In the genomic region with DNA sequence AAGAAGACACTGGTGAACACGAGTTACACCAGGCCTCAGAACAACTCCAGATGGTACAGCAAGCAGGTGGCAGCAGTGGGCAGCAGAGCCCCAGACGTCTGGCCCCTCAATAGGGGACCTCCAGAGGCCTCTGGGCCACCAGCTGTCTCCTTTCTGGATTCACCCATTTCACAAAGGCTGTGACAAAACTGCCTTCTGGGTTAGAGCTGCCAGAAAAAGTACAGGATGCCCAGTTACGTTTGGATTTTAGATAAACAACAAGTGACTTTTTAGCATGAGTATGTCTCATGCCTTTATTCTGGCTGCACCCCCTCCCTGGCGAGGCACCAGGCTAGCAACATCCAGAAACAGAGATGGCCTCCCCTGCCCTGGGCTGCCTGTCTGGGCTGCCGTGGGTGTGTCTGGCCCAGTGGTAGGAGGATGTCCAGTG, we compare ENCODE assay signal across 9 cellular contexts. TPM values are rescaled to one million over a fixed set of nuclear protein-coding genes. Genes with fewer than 3 reads are reported as not detected.
A peak's percentile ranks its signal among the peaks of the same experiment; 100 is the strongest.
DNase-seq lines count a peak whose midpoint lies in the region; ATAC-seq, FAIRE-seq and TF ChIP-seq lines count a peak whose summit lies in the region.
"Had no signal": no experiment of that assay in that cellular context is flagged by ENCODE, and none has a peak within 500 bp of the region (broad histone marks: within the 10 kb centered on the region; RNA-seq: fewer than 3 reads in every experiment).

No MANE protein-coding gene starts in this region.

- H3K9me3 Mint-ChIP-seq in astrocyte (ENCODE audit: unreplicated experiment) (no peaks in the 10 kb centered on the region), naive B cell (peaks cover 0 to 5% (median 2%) of the 10 kb centered on the region in 7 donors)

- H3K79me2 ChIP-seq in astrocyte (ENCODE audit: insufficient read depth, low read length) (no peaks in the 10 kb centered on the region), HepG2 (ENCODE audit: insufficient read depth, low read length) (no peaks in the 10 kb centered on the region)

- TF ChIP-seq CTCF in astrocyte (IDR thresholded peaks at IDR 0.05; ENCODE audit: insufficient read depth, low read depth, low read length) = no peak
- TF ChIP-seq CTCF in HepG2 (CRISPR knock-in tag; IDR thresholded peaks at IDR 0.05) = no peak

- no peaks in the 10 kb centered on the region for H3K27me3 Mint-ChIP-seq in astrocyte (ENCODE audit: low read depth, unreplicated experiment)
- no peaks in the 10 kb centered on the region for H3K27me3 Mint-ChIP-seq in naive B cell

- H3K36me3 Mint-ChIP-seq in astrocyte (ENCODE audit: low read depth, unreplicated experiment) = peaks cover 4% of the 10 kb centered on the region
- H3K36me3 Mint-ChIP-seq in naive B cell = peaks cover 6 to 13% of the 10 kb centered on the region in 2 donors

- in situ Hi-C loops in HepG2 (cut with HindIII; ENCODE audit: extremely low pct_ligation_motif_present, low pct_unique_long_range_greater_than_20kb) = no loop called here

- BruUV-seq in HepG2 (replicated peaks; lab: Mats Ljungman, UMichigan) = no TSS peak

- H3K27ac ChIP-seq in right cardiac atrium (ENCODE audit: low read length) = peak overlapping the region; percentile 31
- H3K27ac ChIP-seq in astrocyte (ENCODE audit: low read depth, low read length) = no peak overlapping the region
- H3K27ac ChIP-seq in HepG2 (ENCODE audit: extremely low read length, insufficient read depth, low read length) = no peak overlapping the region

- no peak for TF ChIP-seq POLR2A in HepG2 (IDR thresholded peaks at IDR 0.05; ENCODE audit: insufficient read depth in 1 of 2, low read depth in 2 of 2, low read length in 2 of 2)

- ATAC-seq in right cardiac atrium (no peak), Right ventricle myocardium inferior (no peak), naive B cell (ENCODE audit: low read depth in 2 of 2) (no peak), HepG2 (no peak), HG03442 (IDR thresholded peaks at IDR 0.05; ENCODE audit: unreplicated experiment) (no peak)

- intact Hi-C loops in right cardiac atrium (cut with DNase I) = loop anchor here in 1 of 4 donors (5.0 kb wide), 1 partner anchor 47 kb away; no protein-coding TSS in a partner anchor
- intact Hi-C loops in Right ventricle myocardium inferior (cut with DNase I) = no loop called here
- intact Hi-C loops in HepG2 (cut with micrococcal nuclease; ENCODE audit: unreplicated experiment) = no loop called here

- H2AFZ ChIP-seq in astrocyte (ENCODE audit: low read depth, low read length) = no peak overlapping the region
- H2AFZ ChIP-seq in HepG2 (ENCODE audit: low read length) = no peak overlapping the region

- H3K27ac Mint-ChIP-seq in astrocyte (ENCODE audit: unreplicated experiment) (no peak overlapping the region), naive B cell (peak overlapping the region; percentile 30 to 95 (median 86))

- TF ChIP-seq EP300 in HepG2 (IDR thresholded peaks at IDR 0.05; ENCODE audit: low read depth in 2 of 2, low read length in 2 of 2) = no peak
- no peak for TF ChIP-seq EP300 in HepG2 (CRISPR knock-in tag; IDR thresholded peaks at IDR 0.05; ENCODE audit: borderline replicate concordance)

- H3K4me1 Mint-ChIP-seq in astrocyte (ENCODE audit: low read depth, unreplicated experiment) (peaks cover 30% of the 10 kb centered on the region), naive B cell (peaks cover 51 to 68% (median 61%) of the 10 kb centered on the region in 3 donors)

- H3K9me3 ChIP-seq in right cardiac atrium (ENCODE audit: control insufficient read depth, low read length) (no peaks in the 10 kb centered on the region), astrocyte (ENCODE audit: insufficient read depth, low read depth, low read length) (no peaks in the 10 kb centered on the region), HepG2 (ENCODE audit: low read length) (no peaks in the 10 kb centered on the region)

- DNase-seq in right cardiac atrium = no peak
- DNase-seq in Right ventricle myocardium inferior (ENCODE audit: missing footprints) = no peak
- DNase-seq in astrocyte (ENCODE audit: low read depth) = no peak
- DNase-seq in naive B cell = no peak
- DNase-seq in HepG2 (ENCODE audit: low spot score) = no peak
- no peak for DNase-seq in NAMALWA (ENCODE audit: low spot score)
- DNase-seq in HCEC 1CT = no peak
- DNase-seq: activated CD4-positive, CD25-positive, alpha-beta regulatory T cell had no signal

- H3K4me3 Mint-ChIP-seq in astrocyte (ENCODE audit: unreplicated experiment) (no peak overlapping the region), naive B cell (peak overlapping the region in 1 of 8 donors; percentile 34)

- CTCF ChIA-PET in HepG2 (lab: Yijun Ruan, JAX; ENCODE audit: low intra/inter-chr PET ratio, low total read pairs) = no interaction called here

- H3K36me3 ChIP-seq in astrocyte (ENCODE audit: insufficient read depth, low read length) (no peaks in the 10 kb centered on the region), HepG2 (replicated peaks in 1 of 2; ENCODE audit: control insufficient read depth in 1 of 2, insufficient read depth in 2 of 2, low read length in 2 of 2) (no peaks in the 10 kb centered on the region)

- POLR2A ChIA-PET in HepG2 (lab: Yijun Ruan, JAX) = no interaction called here

- WGBS in right cardiac atrium = 39% methylated on average over 5 of the region's 5 CpGs
- 6% methylated on average over 5 of the region's 5 CpGs for WGBS in HepG2 (ENCODE audit: low lambda C conversion rate)

- H3K9ac ChIP-seq in astrocyte (ENCODE audit: low read length) (peak overlapping the region; percentile 11), HepG2 (ENCODE audit: insufficient read depth, low read depth, low read length) (no peak overlapping the region)

- H3K27me3 ChIP-seq in right cardiac atrium (ENCODE audit: control insufficient read depth, insufficient read depth) (no peaks in the 10 kb centered on the region), astrocyte (ENCODE audit: insufficient read depth, low read length) (no peaks in the 10 kb centered on the region), HepG2 (ENCODE audit: control insufficient read depth in 1 of 2, insufficient read depth in 2 of 2, low read length in 2 of 2) (peaks cover 3 to 22% of the 10 kb centered on the region in 2 experiments; a peak in 3 of 5 replicates)

- H3K4me1 ChIP-seq in right cardiac atrium (ENCODE audit: control insufficient read depth, insufficient read depth, low read length) = peaks cover 23% of the 10 kb centered on the region
- H3K4me1 ChIP-seq in astrocyte (ENCODE audit: insufficient read depth, low read length) = peaks cover 8% of the 10 kb centered on the region
- H3K4me1 ChIP-seq in HepG2 (ENCODE audit: insufficient read depth, low read length) = no peaks in the 10 kb centered on the region

- H4K20me1 ChIP-seq in astrocyte (ENCODE audit: insufficient read depth, low read length) (peaks cover 5% of the 10 kb centered on the region), HepG2 (ENCODE audit: insufficient read depth, low read length) (no peaks in the 10 kb centered on the region)

- no peak for TF ChIP-seq RAD21 in HepG2 (CRISPR knock-in tag; IDR thresholded peaks at IDR 0.05)

- H3K4me3 ChIP-seq in right cardiac atrium (ENCODE audit: low read length) (no peak overlapping the region), astrocyte (ENCODE audit: insufficient read depth, low read depth, low read length) (no peak overlapping the region), HepG2 (replicated peaks in 1 of 3; ENCODE audit: insufficient read depth in 1 of 3, low read depth in 2 of 3, low read length in 3 of 3) (no peak overlapping the region)

- no peak for FAIRE-seq in astrocyte (lab: Jason Lieb, UNC)
- FAIRE-seq in HepG2 (lab: Jason Lieb, UNC) = no peak

- H3K4me2 ChIP-seq in astrocyte (ENCODE audit: low read length) (no peak overlapping the region), HepG2 (ENCODE audit: low read depth, low read length) (no peak overlapping the region)

TF ChIP-seq in HepG2, 621 proteins besides CTCF, POLR2A, EP300 and RAD21 (continues in another document):
- TF ChIP-seq MIER3 (CRISPR knock-in tag; IDR thresholded peaks at IDR 0.05; ENCODE audit: borderline replicate concordance) = no peak
- TF ChIP-seq JUND (CRISPR knock-in tag; IDR thresholded peaks at IDR 0.05) = no peak
- TF ChIP-seq ZNF775 (CRISPR knock-in tag; IDR thresholded peaks at IDR 0.05; ENCODE audit: borderline replicate concordance) = no peak
- TF ChIP-seq TMF1 (CRISPR knock-in tag; IDR thresholded peaks at IDR 0.05; ENCODE audit: low read depth) = no peak
- TF ChIP-seq RFX5 (IDR thresholded peaks at IDR 0.05; ENCODE audit: low read depth, low read length) = no peak
- TF ChIP-seq FIP1L1 (IDR thresholded peaks at IDR 0.05; ENCODE audit: borderline replicate concordance, insufficient read depth, low read depth, low read length) = no peak

RNA-seq across cellular contexts. Expression of gene ITPKB, which starts 30.1 kb away (rescaled TPM):
- 10 to 100 TPM in 2 of 4 donors, 1 to 10 TPM in 2; 9.6 to 15.4 (median 11.1) TPM for total RNA-seq in right cardiac atrium
- 9.6 TPM for polyA plus RNA-seq in right cardiac atrium
- 24.8 TPM for total RNA-seq in Right ventricle myocardium inferior
- total RNA-seq in astrocyte = 10.5 and 10.9 TPM in 2 replicates
- polyA plus RNA-seq in naive B cell (ENCODE audit: low read depth in 6 of 6) = 10 to 100 TPM; 24.5 to 48.9 (median 34.1) TPM
- not detected in 2 replicates for total RNA-seq in HepG2 (2016; rRNA removed; fragmentation: Illumina TruSeq; extraction: Trizol)
- not detected in 2 replicates for total RNA-seq in HepG2 (2016; cell fraction: cytosol; rRNA removed; fragmentation: Illumina TruSeq; extraction: Trizol; ENCODE audit: low read depth)
- total RNA-seq in HepG2 (2016; cell fraction: insoluble cytoplasmic fraction; rRNA removed; fragmentation: Illumina TruSeq; extraction: Trizol) = not detected in 2 replicates
- not detected in 2 replicates for total RNA-seq in HepG2 (2016; cell fraction: membrane; rRNA removed; fragmentation: Illumina TruSeq; extraction: Trizol)
- total RNA-seq in HepG2 (2016; cell fraction: nucleus; rRNA removed; fragmentation: Illumina TruSeq; extraction: Trizol) = not detected in 2 replicates
- polyA plus RNA-seq in HepG2 (2011; rRNA removed) = not detected in 2 replicates
- polyA plus RNA-seq in HepG2 (2011; cell fraction: cytosol; rRNA removed) = not detected in 2 replicates
- polyA plus RNA-seq in HepG2 (2011; cell fraction: nucleus; rRNA removed) = not detected in 2 replicates
- polyA plus RNA-seq in HepG2 (2012) = not detected in 2 replicates
- not detected in 2 replicates for polyA plus RNA-seq in HepG2 (2016; cell fraction: cytosol; fragmentation: Illumina TruSeq; extraction: Trizol; ENCODE audit: low read depth)
- polyA plus RNA-seq in HepG2 (2016; cell fraction: insoluble cytoplasmic fraction; fragmentation: Illumina TruSeq; extraction: Trizol; ENCODE audit: low read depth) = not detected in 2 replicates
- not detected in 2 replicates for polyA plus RNA-seq in HepG2 (2016; cell fraction: membrane; fragmentation: Illumina TruSeq; extraction: Trizol; ENCODE audit: low read depth)
- polyA plus RNA-seq in HepG2 (2016; cell fraction: nucleus; fragmentation: Illumina TruSeq; extraction: Trizol; ENCODE audit: insufficient read depth, low read depth) = not detected in 2 replicates
- 0.84 TPM in 1 of 2 replicates, not detected in the other for polyA minus RNA-seq in HepG2 (2011; rRNA and poly(A)+ RNA removed; ENCODE audit: low replicate concordance)
- polyA minus RNA-seq in HepG2 (2011; cell fraction: cytosol; rRNA and poly(A)+ RNA removed) = not detected in 2 replicates
- polyA minus RNA-seq in HepG2 (2011; cell fraction: nucleus; rRNA and poly(A)+ RNA removed) = not detected in 2 replicates

Comparison
In these comparisons a context has a peak if more than half of its experiments do, and no peak if none do; other contexts are left out.
1. RNA of gene ITPKB, which starts 30.1 kb away (total RNA-seq): 24.8 TPM in Right ventricle myocardium inferior (single experiment), 9.6 to 15.4 TPM in right cardiac atrium and 10.5 to 10.9 TPM in astrocyte; not detected in HepG2; every median in the first group is over 10 times any median in the second.